Comparison of ENCODE assay signal across 24 cellular contexts in the genomic region with DNA sequence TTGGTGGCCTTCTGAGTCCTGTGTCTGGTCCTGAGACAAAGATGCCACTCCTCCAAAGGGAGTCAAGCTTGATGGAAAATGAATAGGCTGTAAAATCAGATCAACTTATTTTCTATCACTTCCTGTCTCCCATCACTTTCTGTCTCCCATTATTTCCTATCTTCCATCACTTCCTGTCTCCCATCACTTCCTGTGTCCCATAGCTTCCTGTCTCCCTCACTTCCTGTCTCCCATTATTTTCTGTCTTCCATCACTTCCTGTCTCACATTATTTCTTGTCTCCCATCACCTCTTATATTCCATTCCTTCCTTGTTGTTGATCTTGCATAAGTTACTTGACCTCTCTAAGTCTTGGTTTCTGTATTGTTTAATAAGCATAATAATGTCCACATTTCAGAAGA.
"Had no signal": no experiment of that assay in that cellular context is flagged by ENCODE, and none has a peak within 500 bp of the region (broad histone marks: within the 10 kb centered on the region; RNA-seq: fewer than 3 reads in every experiment).

No MANE protein-coding gene starts in this region.

- H3K36me3 ChIP-seq: MG63, Peyer's patch, SJSA1 had no signal

- H3K4me3 ChIP-seq: MG63, Peyer's patch, SJSA1 had no signal

- H3K4me1 ChIP-seq: Peyer's patch, SJSA1 had no signal

- H3K9me3 ChIP-seq: Peyer's patch, SJSA1 had no signal

- H3K4me1 Mint-ChIP-seq: activated CD4-positive, alpha-beta T cell treated with anti-CD3 and anti-CD28 coated beads, Interleukin-2, amount 10 ng/mL, durations not matched to agents 7 days and 5 days had no signal

- H3K27ac ChIP-seq: Peyer's patch, SJSA1, VCaP had no signal

- FAIRE-seq: astrocyte had no signal

- ATAC-seq: activated T-cell treated with anti-CD3 and anti-CD28 coated beads, Interleukin-2, amount 50 U/mL, for 4 hours had no signal

- H3K27me3 ChIP-seq: Peyer's patch, SJSA1 had no signal

- H3K36me3 Mint-ChIP-seq: activated CD4-positive, alpha-beta memory T cell treated with anti-CD3 and anti-CD28 coated beads for 36 hours; activated naive CD8-positive, alpha-beta T cell; brain had no signal

- H3K27ac Mint-ChIP-seq: activated CD4-positive, alpha-beta memory T cell treated with anti-CD3 and anti-CD28 coated beads for 36 hours; activated CD4-positive, alpha-beta T cell treated with anti-CD3 and anti-CD28 coated beads, Interleukin-2, amount 10 ng/mL, durations not matched to agents 7 days and 5 days; activated naive CD4-positive, alpha-beta T cell treated with anti-CD3 and anti-CD28 coated beads for 36 hours; activated naive CD8-positive, alpha-beta T cell; brain had no signal

- H3K27me3 Mint-ChIP-seq: activated CD4-positive, alpha-beta memory T cell treated with anti-CD3 and anti-CD28 coated beads for 36 hours; activated CD4-positive, alpha-beta T cell treated with anti-CD3 and anti-CD28 coated beads, Interleukin-2, amount 10 ng/mL, durations not matched to agents 7 days and 5 days had no signal

- DNase-seq: activated CD4-positive, alpha-beta memory T cell treated with anti-CD3 and anti-CD28 coated beads for 36 hours; activated CD4-positive, alpha-beta T cell treated with anti-CD3 and anti-CD28 coated beads, Interleukin-2, amount 10 ng/mL, durations not matched to agents 7 days and 5 days; activated CD4-positive, CD25-positive, alpha-beta regulatory T cell; activated CD8-positive, alpha-beta memory T cell treated with anti-CD3 and anti-CD28 coated beads for 24 hours; activated effector memory CD4-positive, alpha-beta T cell treated with anti-CD3 and anti-CD28 coated beads, Interleukin-2, amount 50 U/mL, for 16 hours; activated naive CD4-positive, alpha-beta T cell treated with anti-CD3 and anti-CD28 coated beads for 36 hours; activated T-cell treated with anti-CD3 and anti-CD28 coated beads, Interleukin-2, amount 50 U/mL, for 4 hours; amygdala; MG63; NCI-H1105; NCI-H1436; NCI-H1694 treated with DMSO at 0.1 percent for 48 hours; NCI-H2029 treated with DMSO at 0.1 percent for 48 hours; NCI-H2227 treated with DMSO at 0.1 percent for 48 hours; NCI-H526; NCI-H774; Peyer's patch; SHP77; T-helper 2 cell had no signal

- H3K4me3 Mint-ChIP-seq: activated CD4-positive, alpha-beta memory T cell treated with anti-CD3 and anti-CD28 coated beads for 36 hours; activated CD4-positive, alpha-beta T cell treated with anti-CD3 and anti-CD28 coated beads, Interleukin-2, amount 10 ng/mL, durations not matched to agents 7 days and 5 days; activated naive CD4-positive, alpha-beta T cell treated with anti-CD3 and anti-CD28 coated beads for 36 hours; activated naive CD8-positive, alpha-beta T cell; activated T-cell treated with anti-CD3 and anti-CD28 coated beads, Interleukin-2, amount 50 U/mL, for 4 hours had no signal
